Comparison of ENCODE assay signal across 22 cellular contexts in the genomic region with DNA sequence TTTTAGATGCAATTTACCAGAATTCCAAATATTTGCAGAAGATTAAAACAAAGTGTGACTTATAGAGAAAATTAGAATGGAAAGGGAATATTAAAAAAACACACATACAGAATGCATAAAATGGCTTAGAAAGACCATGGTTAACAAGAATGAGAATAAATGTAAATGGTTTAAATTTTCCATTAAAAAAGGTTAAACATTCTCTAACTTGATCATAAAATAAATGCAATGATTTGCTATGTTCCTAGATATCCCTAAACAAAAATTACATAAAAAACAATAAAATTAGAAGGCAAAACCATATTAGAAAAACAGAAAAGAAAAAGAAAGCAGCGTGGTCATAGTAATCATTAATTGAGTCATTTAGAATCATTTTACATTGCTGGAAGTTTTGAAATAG.
DNase-seq lines count a peak whose midpoint lies in the region; ATAC-seq, FAIRE-seq and TF ChIP-seq lines count a peak whose summit lies in the region.
"Had no signal": no experiment of that assay in that cellular context is flagged by ENCODE, and none has a peak within 500 bp of the region (broad histone marks: within the 10 kb centered on the region; RNA-seq: fewer than 3 reads in every experiment).

No MANE protein-coding gene starts in this region.

- in situ Hi-C loops in K562 (cut with MboI), result loop anchor here (25.0 kb wide), 1 partner anchor 235 kb away; no protein-coding TSS in a partner anchor

- TF ChIP-seq RAD21 in K562 (CRISPR knock-in tag; conservative IDR thresholded peaks at IDR 0.05 in 1 of 2, IDR thresholded peaks at IDR 0.05 in 1 of 2), result no peak

- no peak overlapping the region for H3K9ac ChIP-seq in K562 (ENCODE audit: insufficient read depth in 1 of 2, low read depth in 2 of 2, low read length in 2 of 2)
- H3K9ac ChIP-seq: BLaER1 had no signal

- H3K27me3 ChIP-seq in K562 (ENCODE audit: control insufficient read depth in 2 of 2, insufficient read depth in 2 of 2, low read length in 2 of 2), result no peaks in the 10 kb centered on the region
- H3K27me3 ChIP-seq in small intestine (ENCODE audit: control insufficient read depth in 2 of 2, insufficient read depth in 2 of 2, low read length in 2 of 2), result no peaks in the 10 kb centered on the region
- no peaks in the 10 kb centered on the region for H3K27me3 ChIP-seq in H7 (ENCODE audit: control insufficient read depth, insufficient read depth, low read length)
- H3K27me3 ChIP-seq: BE2C, BLaER1 had no signal

- no peaks in the 10 kb centered on the region for H3K4me1 ChIP-seq in K562 (replicated peaks in 1 of 2; ENCODE audit: control insufficient read depth in 2 of 2, insufficient read depth in 2 of 2, low read length in 2 of 2)
- no peaks in the 10 kb centered on the region for H3K4me1 ChIP-seq in small intestine (ENCODE audit: control insufficient read depth in 2 of 2, insufficient read depth in 1 of 2, low read depth in 1 of 2, low read length in 1 of 2)
- H3K4me1 ChIP-seq: BE2C, BLaER1 had no signal

- H3K36me3 ChIP-seq in K562 (ENCODE audit: control insufficient read depth, insufficient read depth, low read length) (no peaks in the 10 kb centered on the region), small intestine (ENCODE audit: control insufficient read depth in 2 of 2, insufficient read depth in 2 of 2, low read length in 2 of 2) (no peaks in the 10 kb centered on the region), H7 (replicated peaks; ENCODE audit: control insufficient read depth, insufficient read depth, low read length) (no peaks in the 10 kb centered on the region)
- H3K36me3 ChIP-seq: BE2C, BLaER1 had no signal

- TF ChIP-seq POLR2A in K562 (conservative IDR thresholded peaks at IDR 0.05), result no peak

- intact Hi-C loops in K562 (cut with micrococcal nuclease), result no loop called here

- TF ChIP-seq CTCF in K562 (IDR thresholded peaks at IDR 0.05 in 2 of 3, conservative IDR thresholded peaks at IDR 0.05 in 1 of 3; ENCODE audit: insufficient read depth in 2 of 3, low read depth in 1 of 3, low read length in 3 of 3), result no peak

- CTCF ChIA-PET in K562 (lab: Yijun Ruan, JAX; ENCODE audit: low intra/inter-chr PET ratio), result no interaction called here

- POLR2A ChIA-PET in K562 (lab: Yijun Ruan, JAX), result no interaction called here

- BruUV-seq in K562 (replicated peaks; lab: Mats Ljungman, UMichigan), result no TSS peak

- no peaks in the 10 kb centered on the region for H3K9me1 ChIP-seq in K562 (ENCODE audit: control insufficient read depth, insufficient read depth, low read length)

- WGBS in K562 (ENCODE audit: insufficient coverage, low coverage, missing lambda C conversion rate), result 29% methylated on average over 1 of the region's 1 CpG
- 80 to 97% (median 83%) methylated on average over 1 of the region's 1 CpG for whole genome bisulfite sequencing in small intestine, 3 donors

- no peak for ATAC-seq in K562

- FAIRE-seq in A204.1 (lab: Jason Lieb, UNC) (peak; percentile 14), K562 (lab: Jason Lieb, UNC) (no peak), frontal cortex (lab: Jason Lieb, UNC) (peak; percentile 3), small intestine (lab: Jason Lieb, UNC) (peak; percentile 5)
- FAIRE-seq: GM12891, GM19239 had no signal

- no peak for TF ChIP-seq EP300 in K562 (IDR thresholded peaks at IDR 0.05; ENCODE audit: low read length)

- H3K4me3 ChIP-seq in K562 (no peak overlapping the region), small intestine (ENCODE audit: low read depth in 1 of 2, low read length in 2 of 2) (no peak overlapping the region), H7 (ENCODE audit: insufficient read depth, low read depth, low read length) (no peak overlapping the region)
- H3K4me3 ChIP-seq: BLaER1 had no signal

- H2AFZ ChIP-seq in K562 (ENCODE audit: low read depth, low read length), result no peak overlapping the region

- H3K9me3 ChIP-seq in K562 (replicated peaks; ENCODE audit: control insufficient read depth, insufficient read depth, low read depth, low read length), result no peaks in the 10 kb centered on the region
- H3K9me3 ChIP-seq in small intestine (ENCODE audit: control insufficient read depth, low read depth), result no peaks in the 10 kb centered on the region
- H3K9me3 ChIP-seq: BE2C, BLaER1 had no signal

- H3K27ac ChIP-seq in K562 (ENCODE audit: extremely low read depth, low read depth, low read length), result no peak overlapping the region
- H3K27ac ChIP-seq in small intestine (ENCODE audit: low read depth in 1 of 2, low read length in 1 of 2), result no peak overlapping the region
- H3K27ac ChIP-seq: 22Rv1, BLaER1 had no signal

- no peak overlapping the region for H3K4me2 ChIP-seq in K562 (ENCODE audit: insufficient read depth, low read length)
- H3K4me2 ChIP-seq: BLaER1 had no signal

- H3K79me2 ChIP-seq in K562 (ENCODE audit: control insufficient read depth, insufficient read depth, low read length), result no peaks in the 10 kb centered on the region

- DNase-seq in K562 (ENCODE audit: extremely low read depth in 1 of 4, low spot score in 3 of 4) (no peak), frontal cortex (ENCODE audit: low spot score in 2 of 2) (no peak), small intestine (no peak), dedifferentiated amniotic fluid mesenchymal stem cell (ENCODE audit: extremely low spot score) (no peak), H7 (no peak)
- no peak for DNase-seq in activated CD4-positive, alpha-beta T cell treated with anti-CD3 and anti-CD28 coated beads for 48 hours
- DNase-seq: ACHN; BE2C; C1 segment of cervical spinal cord; CD4-positive, alpha-beta memory T cell; CD4-positive, CD25-positive, alpha-beta regulatory T cell; CD8-positive, alpha-beta memory T cell; COR-L47; DMS 273 treated with DMSO at 0.1 percent for 48 hours; DMS153; DMS79 treated with DMSO at 0.1 percent for 48 hours; GF-D8 had no signal

- no peaks in the 10 kb centered on the region for H4K20me1 ChIP-seq in K562 (replicated peaks; ENCODE audit: control insufficient read depth, insufficient read depth, low read length)
- H4K20me1 ChIP-seq: BLaER1 had no signal

TF ChIP-seq in K562, 482 proteins besides CTCF, POLR2A, EP300 and RAD21:
- TF ChIP-seq ZNF507 (tag; conservative IDR thresholded peaks at IDR 0.05) (peak; percentile 94), GTF2F1 (IDR thresholded peaks at IDR 0.05; ENCODE audit: low read depth, low read length) (no peak)
